ENCODE assay signal across 8 cellular contexts in genomic region chr17:7314719-7315569, GRCh38. TPM values are rescaled to one million over a fixed set of nuclear protein-coding genes. Genes with fewer than 3 reads are reported as not detected.
DNase-seq lines count a peak whose midpoint lies in the region; ATAC-seq and TF ChIP-seq lines count a peak whose summit lies in the region.

A gene with protein sequence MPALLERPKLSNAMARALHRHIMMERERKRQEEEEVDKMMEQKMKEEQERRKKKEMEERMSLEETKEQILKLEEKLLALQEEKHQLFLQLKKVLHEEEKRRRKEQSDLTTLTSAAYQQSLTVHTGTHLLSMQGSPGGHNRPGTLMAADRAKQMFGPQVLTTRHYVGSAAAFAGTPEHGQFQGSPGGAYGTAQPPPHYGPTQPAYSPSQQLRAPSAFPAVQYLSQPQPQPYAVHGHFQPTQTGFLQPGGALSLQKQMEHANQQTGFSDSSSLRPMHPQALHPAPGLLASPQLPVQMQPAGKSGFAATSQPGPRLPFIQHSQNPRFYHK (minus strand): TSS chr17:7315360. CDS start chr17:7315052, 308 bp downstream.

- H4K20me1 ChIP-seq in smooth muscle cell (ENCODE audit: low read depth): peaks cover 49% of the 10 kb centered on the region

- H3K4me3 ChIP-seq in smooth muscle cell: peak within 1 kb of the TSS; percentile 79

- peak within 1 kb of the TSS; percentile 63 for H3K27ac ChIP-seq in smooth muscle cell (ENCODE audit: low read depth)

- peaks cover 42% of the 10 kb centered on the region for H3K79me2 ChIP-seq in smooth muscle cell (ENCODE audit: low read depth)

- H3K9ac ChIP-seq in smooth muscle cell (ENCODE audit: low read depth): peak within 1 kb of the TSS; percentile 56

- no peaks in the 10 kb centered on the region for H3K9me3 ChIP-seq in smooth muscle cell (replicated peaks; ENCODE audit: low read depth)

- H3K4me2 ChIP-seq in smooth muscle cell: peak within 1 kb of the TSS; percentile 98

- under 1% methylated on average over 78 of the region's 95 CpGs for WGBS in smooth muscle cell (ENCODE audit: low lambda C conversion rate)

- H3K4me1 ChIP-seq in smooth muscle cell (ENCODE audit: low read depth): peaks cover 7% of the 10 kb centered on the region

- H3K27me3 ChIP-seq in smooth muscle cell (ENCODE audit: low read depth): no peaks in the 10 kb centered on the region

- DNase-seq in 8988T (peak; percentile 84), NCI-H2196 treated with DMSO at 0.1 percent for 48 hours (lab: John Stamatoyannopoulos, UW; ENCODE audit: unreplicated experiment) (peak; percentile 17), inferior parietal cortex (ENCODE audit: extremely low spot score) (peak; percentile 90), smooth muscle cell (lab: John Stamatoyannopoulos, UW; ENCODE audit: unreplicated experiment) (peak; percentile 39)
- DNase-seq in central memory CD4-positive, alpha-beta T cell: peak; percentile 91

- no peak for TF ChIP-seq CTCF in smooth muscle cell (IDR thresholded peaks at IDR 0.05; ENCODE audit: borderline replicate concordance, insufficient read depth, poor library complexity, severe bottlenecking)

- H2AFZ ChIP-seq in smooth muscle cell (ENCODE audit: low read depth): peak within 1 kb of the TSS; percentile 79

- H3K36me3 ChIP-seq in smooth muscle cell (ENCODE audit: low read depth): peaks cover 4% of the 10 kb centered on the region

- peaks cover 38% of the 10 kb centered on the region for H3F3A ChIP-seq in smooth muscle cell (ENCODE audit: low read depth)

- peak; percentile 64 for ATAC-seq in GM18520 (IDR thresholded peaks at IDR 0.05; ENCODE audit: unreplicated experiment)
- ATAC-seq in HG03064 (IDR thresholded peaks at IDR 0.05; ENCODE audit: low read depth, unreplicated experiment): peak; percentile 54
- ATAC-seq in activated CD4-positive, CD25-positive, alpha-beta regulatory T cell treated with anti-CD3 and anti-CD28 coated beads, Interleukin-2, amount 50 U/mL, for 24 hours: peak; percentile 81 to 82

RNA-seq across cellular contexts. Expression of the gene that starts here (rescaled TPM):
- total RNA-seq in smooth muscle cell: 35.2 and 40.3 TPM in 2 replicates
- polyA plus RNA-seq in smooth muscle cell: 77.0 and 95.5 TPM in 2 replicates

Comparison
In these comparisons a context has a peak if more than half of its experiments do, and no peak if none do; other contexts are left out.
1. Peak in every context shown above with its lines: DNase-seq, ATAC-seq, H3K4me3 ChIP-seq and H3K27ac ChIP-seq.
2. DNase-seq: peak in every context shown above with its lines; median percentile 91 in central memory CD4-positive, alpha-beta T cell; 90 in inferior parietal cortex; 84 in 8988T; 39 in smooth muscle cell; 17 in NCI-H2196 treated with DMSO at 0.1 percent for 48 hours.